In genomic region chr2:141871913-141872634, GRCh38 we compare ENCODE assay signal across 18 cellular contexts.
DNase-seq lines count a peak whose midpoint lies in the region; ATAC-seq, FAIRE-seq and TF ChIP-seq lines count a peak whose summit lies in the region.
"Had no signal": no experiment of that assay in that cellular context is flagged by ENCODE, and none has a peak within 500 bp of the region (broad histone marks: within the 10 kb centered on the region; RNA-seq: fewer than 3 reads in every experiment).

No MANE protein-coding gene starts in this region.

- no peak overlapping the region for H2BK15ac ChIP-seq in H1 (ENCODE audit: low read length)
- no peak overlapping the region for H2BK15ac ChIP-seq in neuronal stem cell (ENCODE audit: low read length)

- H2BK5ac ChIP-seq in H1 (ENCODE audit: low read depth, low read length) = peak overlapping the region; percentile 18; the same call in 1 of the 2 replicates
- no peak overlapping the region for H2BK5ac ChIP-seq in neuronal stem cell (ENCODE audit: low read length)

- H3K27ac Mint-ChIP-seq in GM23338 = peak overlapping the region; percentile 79
- H3K27ac Mint-ChIP-seq: CD14-positive monocyte; CD8-positive, alpha-beta T cell had no signal

- peak overlapping the region; percentile 46 for H3K4me3 Mint-ChIP-seq in GM23338
- H3K4me3 Mint-ChIP-seq: CD14-positive monocyte; CD8-positive, alpha-beta T cell had no signal

- no peak for TF ChIP-seq EP300 in H1 (IDR thresholded peaks at IDR 0.05; ENCODE audit: borderline replicate concordance in 1 of 2, low read depth in 2 of 2, low read length in 2 of 2)

- WGBS in H1 (ENCODE audit: extremely low coverage in 1 of 2, insufficient coverage in 1 of 2, insufficient read length in 1 of 2, insufficient replicate concordance in 2 of 2, low coverage in 1 of 2, low lambda C conversion rate in 2 of 2, missing lambda C conversion rate in 1 of 2), 2 experiments = 25% methylated on average over 3 of the region's 3 CpGs; no CpG with 5 or more reads in 1 of the 2 experiments
- no CpG with 5 or more reads among the region's 3 CpGs for WGBS in neuronal stem cell (ENCODE audit: extremely low coverage in 2 of 2, insufficient read length in 2 of 2, insufficient replicate concordance in 1 of 2), 2 donors

- no peaks in the 10 kb centered on the region for H3K36me3 ChIP-seq in GM23338 (ENCODE audit: insufficient read depth)
- H3K36me3 ChIP-seq in HUES6 (ENCODE audit: control insufficient read depth, insufficient read depth, low read length) = no peaks in the 10 kb centered on the region
- no peaks in the 10 kb centered on the region for H3K36me3 ChIP-seq in H1 (ENCODE audit: control insufficient read depth in 2 of 4, insufficient read depth in 4 of 4, low read length in 3 of 4)
- no peaks in the 10 kb centered on the region for H3K36me3 ChIP-seq in neuronal stem cell (replicated peaks in 1 of 2; ENCODE audit: control insufficient read depth in 2 of 2, insufficient read depth in 2 of 2, low read length in 2 of 2)

- H3K4me1 ChIP-seq in GM23338 (ENCODE audit: insufficient read depth) (peaks cover 33% of the 10 kb centered on the region), HUES6 (ENCODE audit: control insufficient read depth, insufficient read depth, low read length) (peaks cover 27% of the 10 kb centered on the region; the same call in 1 of the 2 replicates), H1 (replicated peaks in 1 of 4; ENCODE audit: control insufficient read depth in 3 of 4, insufficient read depth in 4 of 4, low read length in 3 of 4) (peaks cover 0 to 14% (median 0%) of the 10 kb centered on the region in 4 experiments; a peak in 1 of 7 replicates), neuronal stem cell (ENCODE audit: control insufficient read depth in 2 of 2, insufficient read depth in 1 of 2, low read depth in 1 of 2, low read length in 2 of 2) (no peaks in the 10 kb centered on the region)
- H3K4me1 ChIP-seq: A549 had no signal

- in situ Hi-C loops in ACHN (cut with HindIII; ENCODE audit: low pct_ligation_motif_present, low pct_unique_long_range_greater_than_20kb, low sequenced_read_pairs) = no loop called here

- H3K4me3 ChIP-seq in GM23338 (peak overlapping the region; percentile 34), HUES6 (ENCODE audit: low read depth, low read length) (peak overlapping the region; percentile 32), H1 (ENCODE audit: extremely low read depth in 1 of 4, insufficient read depth in 2 of 4, low read depth in 3 of 4, low read length in 4 of 4) (peak overlapping the region in 1 of 4 experiments; percentile 38; a peak in 1 of 8 replicates), neuronal stem cell (ENCODE audit: low read length in 2 of 2) (no peak overlapping the region)
- H3K4me3 ChIP-seq: A549, GM23248 had no signal

- TF ChIP-seq CTCF in GM23338 (conservative IDR thresholded peaks at IDR 0.05; ENCODE audit: low read depth in 2 of 2) = no peak
- TF ChIP-seq CTCF in H1 (IDR thresholded peaks at IDR 0.05; ENCODE audit: control extremely low read depth in 1 of 3, insufficient read depth in 1 of 3, low read depth in 1 of 3, low read length in 3 of 3) = no peak

- POLR2A ChIA-PET in H1 (lab: Charles Lee; ENCODE audit: partially characterized antibody) = no interaction called here

- H2AK5ac ChIP-seq in H1 (ENCODE audit: low read depth, low read length) = no peak overlapping the region
- H2AK5ac ChIP-seq in neuronal stem cell (ENCODE audit: low read depth, low read length) = no peak overlapping the region

- DNase-seq in GM23338 (ENCODE audit: low spot score) (peak; percentile 44), H1 (ENCODE audit: low read depth in 1 of 2, low spot score in 2 of 2) (no peak), neuronal stem cell (ENCODE audit: low spot score) (no peak), ACHN (no peak), NCI-H82 treated with DMSO at 0.1 percent for 48 hours (lab: John Stamatoyannopoulos, UW; ENCODE audit: unreplicated experiment) (no peak)
- DNase-seq: CD8-positive, alpha-beta T cell; COR-L47; GF-D8; GM23248; HCEC 1CT; IMR-90; Kasumi-1; KBM-7 had no signal

- H3K27me3 Mint-ChIP-seq in GM23338 (ENCODE audit: insufficient read depth, low read depth, poor library complexity) = no peaks in the 10 kb centered on the region

- H4K91ac ChIP-seq in H1 (replicated peaks; ENCODE audit: insufficient read length, low read length) (peak overlapping the region; percentile 65), neuronal stem cell (ENCODE audit: low read depth, low read length, poor library complexity) (no peak overlapping the region)

- H4K5ac ChIP-seq in H1 (ENCODE audit: insufficient read length, low read depth, low read length) = peak overlapping the region; percentile 94

- H3K27me3 ChIP-seq in GM23338 (ENCODE audit: insufficient read depth) (no peaks in the 10 kb centered on the region), HUES6 (ENCODE audit: control insufficient read depth, insufficient read depth, low read length) (no peaks in the 10 kb centered on the region), H1 (replicated peaks in 1 of 4; ENCODE audit: control insufficient read depth in 3 of 4, extremely low read depth in 1 of 4, insufficient read depth in 3 of 4, low read length in 3 of 4) (no peaks in the 10 kb centered on the region; a peak in 1 of 7 replicates), neuronal stem cell (ENCODE audit: control insufficient read depth in 3 of 3, insufficient read depth in 3 of 3, low read depth in 1 of 3, low read length in 3 of 3) (no peaks in the 10 kb centered on the region)

- H4K8ac ChIP-seq in H1 (ENCODE audit: extremely low read depth, insufficient read depth, low read length) = no peak overlapping the region
- no peak overlapping the region for H4K8ac ChIP-seq in neuronal stem cell (ENCODE audit: low read depth, low read length)

- no peaks in the 10 kb centered on the region for H3K23me2 ChIP-seq in H1 (ENCODE audit: low read depth, low read length)

- H3K27ac ChIP-seq in GM23338 (ENCODE audit: low read depth) (peak overlapping the region; percentile 83), HUES6 (ENCODE audit: low read depth, low read length) (peak overlapping the region; percentile 85), H1 (ENCODE audit: low read depth, low read length) (no peak overlapping the region), neuronal stem cell (replicated peaks; ENCODE audit: low read length) (no peak overlapping the region)
- H3K27ac ChIP-seq: A549, GM23248 had no signal

- H2BK12ac ChIP-seq in H1 (ENCODE audit: low read depth, low read length) (no peak overlapping the region), neuronal stem cell (ENCODE audit: low read length) (no peak overlapping the region)

- no peak for TF ChIP-seq POLR2A in H1 (IDR thresholded peaks at IDR 0.05; ENCODE audit: control extremely low read depth in 1 of 2, low read depth in 2 of 2, low read length in 2 of 2)

- no peaks in the 10 kb centered on the region for H3K9me3 Mint-ChIP-seq in GM23338

- TF ChIP-seq RAD21 in H1 (IDR thresholded peaks at IDR 0.05 in 1 of 2, conservative IDR thresholded peaks at IDR 0.05 in 1 of 2; ENCODE audit: low read depth in 2 of 2, low read length in 2 of 2) = no peak

- H2BK120ac ChIP-seq in H1 (replicated peaks; ENCODE audit: low read depth, low read length) (peak overlapping the region; percentile 82), neuronal stem cell (ENCODE audit: low read depth, low read length) (no peak overlapping the region)

- H3K79me2 ChIP-seq in GM23338 (replicated peaks; ENCODE audit: insufficient read depth) (no peaks in the 10 kb centered on the region), H1 (ENCODE audit: control insufficient read depth in 1 of 2, insufficient read depth in 2 of 2, low read length in 2 of 2) (no peaks in the 10 kb centered on the region)

- no peaks in the 10 kb centered on the region for H3K36me3 Mint-ChIP-seq in GM23338 (ENCODE audit: low read depth)
- H3K36me3 Mint-ChIP-seq: CD14-positive monocyte; CD8-positive, alpha-beta T cell had no signal

- no peaks in the 10 kb centered on the region for H3F3A ChIP-seq in GM23338 (replicated peaks; ENCODE audit: low read depth)

- no peaks in the 10 kb centered on the region for H3K9me2 ChIP-seq in GM23338 (ENCODE audit: insufficient read depth)

- H3K4me1 Mint-ChIP-seq in GM23338 = peaks cover 30% of the 10 kb centered on the region
- H3K4me1 Mint-ChIP-seq: CD14-positive monocyte had no signal

- H3K4ac ChIP-seq in H1 (replicated peaks; ENCODE audit: insufficient read length, low read depth, low read length) (no peak overlapping the region), neuronal stem cell (ENCODE audit: low read length) (no peak overlapping the region)

- CTCF ChIA-PET in H1 (lab: Charles Lee; ENCODE audit: partially characterized antibody) = interaction anchor here (0.7 to 0.9 kb wide), 2 partner anchors 9 to 27 kb away, joined by 3 read pairs; no protein-coding TSS in a partner anchor

- peak overlapping the region; percentile 35 for H3K9ac ChIP-seq in HUES6 (ENCODE audit: low read length)
- H3K9ac ChIP-seq in H1 (replicated peaks in 1 of 4; ENCODE audit: extremely low read depth in 1 of 4, low read depth in 3 of 4, low read length in 3 of 4) = no peak overlapping the region
- H3K9ac ChIP-seq in neuronal stem cell (ENCODE audit: low read depth, low read length, poor library complexity) = no peak overlapping the region
- H3K9ac ChIP-seq: GM23248 had no signal

- H3K4me2 ChIP-seq in GM23338 (peak overlapping the region; percentile 67), H1 (ENCODE audit: insufficient read depth in 1 of 2, low read depth in 2 of 2, low read length in 2 of 2) (peak overlapping the region; percentile 31 to 61; a peak in 2 of 4 replicates), neuronal stem cell (ENCODE audit: insufficient read depth, low read length, poor library complexity, severe bottlenecking) (no peak overlapping the region)
- H3K4me2 ChIP-seq: A549 had no signal

- H4K20me1 ChIP-seq in GM23338 (replicated peaks; ENCODE audit: insufficient read depth) (no peaks in the 10 kb centered on the region), H1 (replicated peaks in 1 of 2; ENCODE audit: control insufficient read depth in 1 of 2, insufficient read depth in 2 of 2, low read length in 2 of 2) (no peaks in the 10 kb centered on the region)

- H2BK20ac ChIP-seq in H1 (ENCODE audit: low read length) = peak overlapping the region; percentile 62; the same call in 1 of the 2 replicates

- H3K79me1 ChIP-seq in H1 (ENCODE audit: low read depth, low read length) (no peaks in the 10 kb centered on the region), neuronal stem cell (ENCODE audit: low read depth, low read length) (no peaks in the 10 kb centered on the region)

- H3K56ac ChIP-seq in H1 (replicated peaks; ENCODE audit: insufficient read length, low read depth, low read length) = no peak overlapping the region

- H3K14ac ChIP-seq in H1 (ENCODE audit: insufficient read length) (peak overlapping the region; percentile 28), neuronal stem cell (ENCODE audit: low read length) (no peak overlapping the region)

- H3K18ac ChIP-seq in H1 (ENCODE audit: extremely low read depth, low read length) (no peak overlapping the region), neuronal stem cell (ENCODE audit: low read length) (no peak overlapping the region)

- FAIRE-seq in H1 (lab: Jason Lieb, UNC) = no peak
- FAIRE-seq: A549, GM19239 had no signal

- ATAC-seq in GM23338 (peak; percentile 68), GM21825 (IDR thresholded peaks at IDR 0.05; ENCODE audit: unreplicated experiment) (no peak)
- ATAC-seq: A549; CD8-positive, alpha-beta T cell had no signal

- H2AFZ ChIP-seq in GM23338 = no peak overlapping the region
- H2AFZ ChIP-seq in H1 (ENCODE audit: low read length) = no peak overlapping the region
- H2AFZ ChIP-seq in neuronal stem cell (ENCODE audit: low read length) = peak overlapping the region; percentile 53
- H2AFZ ChIP-seq: GM23248 had no signal

- no peaks in the 10 kb centered on the region for H3K9me3 ChIP-seq in HUES6 (ENCODE audit: control insufficient read depth, insufficient read depth, low read depth, low read length)
- no peaks in the 10 kb centered on the region for H3K9me3 ChIP-seq in H1 (ENCODE audit: insufficient read depth in 2 of 2, low read depth in 1 of 2, low read length in 1 of 2)
- H3K9me3 ChIP-seq in neuronal stem cell (replicated peaks in 1 of 2; ENCODE audit: control insufficient read depth in 2 of 2, insufficient read depth in 1 of 2, low read depth in 1 of 2, low read length in 2 of 2) = no peaks in the 10 kb centered on the region
- H3K9me3 ChIP-seq: A549 had no signal

- H3K23ac ChIP-seq in H1 (ENCODE audit: insufficient read length) = no peak overlapping the region
- no peak overlapping the region for H3K23ac ChIP-seq in neuronal stem cell (ENCODE audit: low read depth, low read length, poor library complexity)

Comparison
In these comparisons a context has a peak if more than half of its experiments do, and no peak if none do; other contexts are left out.
1. H3K27ac ChIP-seq: peak in GM23338 (single experiment) and HUES6 (single experiment); none in H1 (single experiment) and neuronal stem cell (single experiment).
2. H3K4me3 ChIP-seq: peak in GM23338 (single experiment) and HUES6 (single experiment); none in neuronal stem cell (0 of 2).